Comparison of ENCODE assay signal across 26 cellular contexts in genomic region chr12:110906985-110907384, GRCh38. TPM values are rescaled to one million over a fixed set of nuclear protein-coding genes. Genes with fewer than 3 reads are reported as not detected.
A peak's percentile ranks its signal among the peaks of the same experiment; 100 is the strongest.
DNase-seq lines count a peak whose midpoint lies in the region; ATAC-seq and TF ChIP-seq lines count a peak whose summit lies in the region.
"Had no signal": no experiment of that assay in that cellular context is flagged by ENCODE, and none has a peak within 500 bp of the region (broad histone marks: within the 10 kb centered on the region; RNA-seq: fewer than 3 reads in every experiment).

No MANE protein-coding gene starts in this region.

- H3K36me3 ChIP-seq in HEK293 (ENCODE audit: control insufficient read depth in 2 of 2, insufficient read depth in 1 of 2, low read length in 2 of 2) (no peaks in the 10 kb centered on the region), skeletal muscle tissue (ENCODE audit: control insufficient read depth in 3 of 3, insufficient read depth in 3 of 3, low read length in 3 of 3) (peaks cover 2 to 13% (median 8%) of the 10 kb centered on the region in 3 donors)
- no peaks in the 10 kb centered on the region for H3K36me3 ChIP-seq in CD4-positive, alpha-beta memory T cell (ENCODE audit: insufficient read depth, low read length)
- H3K36me3 ChIP-seq: prostate gland had no signal

- H3K27me3 ChIP-seq in skeletal muscle tissue (ENCODE audit: control insufficient read depth in 3 of 3, insufficient read depth in 3 of 3, low read length in 3 of 3): no peaks in the 10 kb centered on the region
- H3K27me3 ChIP-seq in CD4-positive, alpha-beta memory T cell (ENCODE audit: insufficient read depth, low read length): no peaks in the 10 kb centered on the region
- H3K27me3 ChIP-seq: foreskin keratinocyte had no signal

- no peaks in the 10 kb centered on the region for H3K9me3 Mint-ChIP-seq in CD4-positive, alpha-beta memory T cell
- H3K9me3 Mint-ChIP-seq in activated CD8-positive, alpha-beta memory T cell treated with anti-CD3 and anti-CD28 coated beads, Interleukin-2, amount 10 ng/mL, durations not matched to agents 7 days and 5 days (ENCODE audit: low read depth): no peaks in the 10 kb centered on the region
- no peaks in the 10 kb centered on the region for H3K9me3 Mint-ChIP-seq in activated CD8-positive, alpha-beta T cell treated with anti-CD3 and anti-CD28 coated beads, Interleukin-2, amount 10 ng/mL, durations not matched to agents 7 days and 5 days (ENCODE audit: insufficient read depth)
- H3K9me3 Mint-ChIP-seq: activated CD8-positive, alpha-beta T cell treated with anti-CD3 and anti-CD28 coated beads for 36 hours; CD8-positive, alpha-beta T cell had no signal

- H3K27ac ChIP-seq in HEK293 (ENCODE audit: extremely low read depth, low read depth, low read length): no peak overlapping the region
- peak overlapping the region; percentile 52 for H3K27ac ChIP-seq in skeletal muscle tissue (ENCODE audit: low read depth, low read length)
- H3K27ac ChIP-seq in CD4-positive, alpha-beta memory T cell (ENCODE audit: low read depth, low read length): no peak overlapping the region
- H3K27ac ChIP-seq: foreskin keratinocyte, GM23248, prostate gland had no signal

- no peak for ATAC-seq in activated CD8-positive, alpha-beta memory T cell treated with anti-CD3 and anti-CD28 coated beads, Interleukin-2, amount 10 ng/mL, durations not matched to agents 7 days and 5 days
- ATAC-seq in activated CD8-positive, alpha-beta T cell treated with anti-CD3 and anti-CD28 coated beads, Interleukin-2, amount 10 ng/mL, durations not matched to agents 7 days and 5 days: no peak
- ATAC-seq: activated CD8-positive, alpha-beta T cell treated with anti-CD3 and anti-CD28 coated beads for 36 hours; CD8-positive, alpha-beta T cell; foreskin keratinocyte had no signal

- DNase-seq in astrocyte of the hippocampus (ENCODE audit: low read depth, low spot score) (peak; percentile 78), iris pigment epithelial cell (ENCODE audit: low read depth) (peak; percentile 74)
- DNase-seq in CD4-positive, alpha-beta memory T cell: no peak
- DNase-seq in activated CD8-positive, alpha-beta memory T cell treated with anti-CD3 and anti-CD28 coated beads, Interleukin-2, amount 10 ng/mL, durations not matched to agents 7 days and 5 days: no peak
- DNase-seq in activated CD8-positive, alpha-beta T cell treated with anti-CD3 and anti-CD28 coated beads, Interleukin-2, amount 10 ng/mL, durations not matched to agents 7 days and 5 days: no peak
- DNase-seq: activated CD4-positive, CD25-positive, alpha-beta regulatory T cell treated with anti-CD3 and anti-CD28 coated beads, Interleukin-2, amount 50 U/mL, for 72 hours; activated CD8-positive, alpha-beta T cell treated with anti-CD3 and anti-CD28 coated beads for 36 hours; activated gamma-delta T cell treated with Interleukin-2 at 50 U/mL for 16 hours; activated T-cell treated with anti-CD3 and anti-CD28 coated beads, Interleukin-2, amount 50 U/mL, for 1 hour; CD8-positive, alpha-beta T cell; central memory CD4-positive, alpha-beta T cell; foreskin keratinocyte; GM23248; IMR-90; NCI-H1436; NCI-H2171; NCI-H524 treated with DMSO at 0.1 percent for 48 hours; stimulated activated CD4-positive, alpha-beta T cell treated with anti-CD3 and anti-CD28 coated beads, Interleukin-2, amount 100 ng/mL, for 24 hours; stimulated activated naive CD4-positive, alpha-beta T cell treated with Interleukin-2 at 50 U/mL for 16 hours had no signal

- no peaks in the 10 kb centered on the region for H3K36me3 Mint-ChIP-seq in CD4-positive, alpha-beta memory T cell
- no peaks in the 10 kb centered on the region for H3K36me3 Mint-ChIP-seq in activated CD8-positive, alpha-beta memory T cell treated with anti-CD3 and anti-CD28 coated beads, Interleukin-2, amount 10 ng/mL, durations not matched to agents 7 days and 5 days
- no peaks in the 10 kb centered on the region for H3K36me3 Mint-ChIP-seq in activated CD8-positive, alpha-beta T cell treated with anti-CD3 and anti-CD28 coated beads, Interleukin-2, amount 10 ng/mL, durations not matched to agents 7 days and 5 days (ENCODE audit: low read depth)
- H3K36me3 Mint-ChIP-seq: CD8-positive, alpha-beta T cell had no signal

- H3K4me1 ChIP-seq in HEK293 (ENCODE audit: control insufficient read depth, insufficient read depth, low read length) (no peaks in the 10 kb centered on the region), skeletal muscle tissue (ENCODE audit: control insufficient read depth in 3 of 3, insufficient read depth in 3 of 3, low read length in 3 of 3) (peaks cover 0 to 23% (median 0%) of the 10 kb centered on the region in 3 donors)
- peaks cover 4% of the 10 kb centered on the region for H3K4me1 ChIP-seq in CD4-positive, alpha-beta memory T cell (ENCODE audit: insufficient read depth, low read length)
- H3K4me1 ChIP-seq: prostate gland had no signal

- POLR2A ChIA-PET in HEK293 (lab: Yijun Ruan, JAX): no interaction called here
- POLR2A ChIA-PET in CD4-positive, alpha-beta memory T cell (lab: Charles Lee; ENCODE audit: partially characterized antibody): no interaction called here
- POLR2A ChIA-PET in activated CD8-positive, alpha-beta T cell treated with anti-CD3 and anti-CD28 coated beads, Interleukin-2, amount 10 ng/mL, durations not matched to agents 7 days and 5 days (lab: Charles Lee): no interaction called here

- no peak overlapping the region for H3K4me3 Mint-ChIP-seq in CD4-positive, alpha-beta memory T cell
- H3K4me3 Mint-ChIP-seq in activated CD8-positive, alpha-beta memory T cell treated with anti-CD3 and anti-CD28 coated beads, Interleukin-2, amount 10 ng/mL, durations not matched to agents 7 days and 5 days: no peak overlapping the region
- no peak overlapping the region for H3K4me3 Mint-ChIP-seq in activated CD8-positive, alpha-beta T cell treated with anti-CD3 and anti-CD28 coated beads, Interleukin-2, amount 10 ng/mL, durations not matched to agents 7 days and 5 days
- H3K4me3 Mint-ChIP-seq: activated CD8-positive, alpha-beta T cell treated with anti-CD3 and anti-CD28 coated beads for 36 hours; CD8-positive, alpha-beta T cell had no signal

- no peak for TF ChIP-seq CTCF in HEK293 (tag by site-specific recombination; IDR thresholded peaks at IDR 0.05)

- H3K4me3 ChIP-seq in HEK293 (ENCODE audit: low read depth, low read length): no peak overlapping the region
- no peak overlapping the region for H3K4me3 ChIP-seq in skeletal muscle tissue (ENCODE audit: low read length in 3 of 3)
- no peak overlapping the region for H3K4me3 ChIP-seq in CD4-positive, alpha-beta memory T cell (ENCODE audit: low read length in 2 of 2)
- H3K4me3 ChIP-seq: GM23248, prostate gland had no signal

- CTCF ChIA-PET in HEK293 (lab: Yijun Ruan, JAX): interaction anchor here (0.7 to 0.8 kb wide), 2 partner anchors 11 to 30 kb away, joined by 3 read pairs; no protein-coding TSS in a partner anchor
- CTCF ChIA-PET in CD4-positive, alpha-beta memory T cell (lab: Charles Lee; ENCODE audit: partially characterized antibody): interaction anchor here (1.0 kb wide), 1 partner anchor 8 kb away, joined by 4 read pairs; no protein-coding TSS in a partner anchor
- CTCF ChIA-PET in activated CD8-positive, alpha-beta memory T cell treated with anti-CD3 and anti-CD28 coated beads, Interleukin-2, amount 10 ng/mL, durations not matched to agents 7 days and 5 days (lab: Charles Lee): interaction anchor here (2.6 kb wide), 1 partner anchor 11 kb away, joined by 9 read pairs; no protein-coding TSS in a partner anchor
- CTCF ChIA-PET in activated CD8-positive, alpha-beta T cell treated with anti-CD3 and anti-CD28 coated beads, Interleukin-2, amount 10 ng/mL, durations not matched to agents 7 days and 5 days (lab: Charles Lee): interaction anchor here (1.1 kb wide), 2 partner anchors 9 to 11 kb away, joined by 3 to 4 read pairs; no protein-coding TSS in a partner anchor

- H3K9me3 ChIP-seq in HEK293 (ENCODE audit: control insufficient read depth, insufficient read depth, low read depth, low read length) (no peaks in the 10 kb centered on the region), skeletal muscle tissue (ENCODE audit: control insufficient read depth in 3 of 3, low read length in 3 of 3) (no peaks in the 10 kb centered on the region)
- no peaks in the 10 kb centered on the region for H3K9me3 ChIP-seq in CD4-positive, alpha-beta memory T cell (ENCODE audit: control insufficient read depth in 1 of 2, low read length in 2 of 2)
- H3K9me3 ChIP-seq: prostate gland had no signal

- peaks cover 2 to 12% of the 10 kb centered on the region in 2 donors for H3K27me3 Mint-ChIP-seq in CD4-positive, alpha-beta memory T cell
- no peaks in the 10 kb centered on the region for H3K27me3 Mint-ChIP-seq in activated CD8-positive, alpha-beta memory T cell treated with anti-CD3 and anti-CD28 coated beads, Interleukin-2, amount 10 ng/mL, durations not matched to agents 7 days and 5 days
- H3K27me3 Mint-ChIP-seq in activated CD8-positive, alpha-beta T cell treated with anti-CD3 and anti-CD28 coated beads, Interleukin-2, amount 10 ng/mL, durations not matched to agents 7 days and 5 days (ENCODE audit: low read depth): peaks cover 3% of the 10 kb centered on the region

- H3K27ac Mint-ChIP-seq in CD4-positive, alpha-beta memory T cell: no peak overlapping the region
- no peak overlapping the region for H3K27ac Mint-ChIP-seq in activated CD8-positive, alpha-beta memory T cell treated with anti-CD3 and anti-CD28 coated beads, Interleukin-2, amount 10 ng/mL, durations not matched to agents 7 days and 5 days
- no peak overlapping the region for H3K27ac Mint-ChIP-seq in activated CD8-positive, alpha-beta T cell treated with anti-CD3 and anti-CD28 coated beads, Interleukin-2, amount 10 ng/mL, durations not matched to agents 7 days and 5 days
- H3K27ac Mint-ChIP-seq: activated CD8-positive, alpha-beta T cell treated with anti-CD3 and anti-CD28 coated beads for 36 hours; CD8-positive, alpha-beta T cell had no signal

- H3K4me1 Mint-ChIP-seq in CD4-positive, alpha-beta memory T cell: peaks cover 0 to 6% (median 3%) of the 10 kb centered on the region in 4 donors
- H3K4me1 Mint-ChIP-seq in activated CD8-positive, alpha-beta memory T cell treated with anti-CD3 and anti-CD28 coated beads, Interleukin-2, amount 10 ng/mL, durations not matched to agents 7 days and 5 days: no peaks in the 10 kb centered on the region
- H3K4me1 Mint-ChIP-seq in activated CD8-positive, alpha-beta T cell treated with anti-CD3 and anti-CD28 coated beads, Interleukin-2, amount 10 ng/mL, durations not matched to agents 7 days and 5 days (ENCODE audit: low read depth): peaks cover 2% of the 10 kb centered on the region

- H3K9ac ChIP-seq in skeletal muscle tissue (ENCODE audit: low read depth in 1 of 3, low read length in 3 of 3): no peak overlapping the region
- H3K9ac ChIP-seq: GM23248 had no signal

- intact Hi-C loops in CD4-positive, alpha-beta memory T cell (cut with micrococcal nuclease): no loop called here

TF ChIP-seq in HEK293, 187 proteins besides CTCF, POLR2A, EP300 and RAD21 (continues in another document):
- TF ChIP-seq ZNF747 (tag by site-specific recombination; IDR thresholded peaks at IDR 0.05): no peak

RNA-seq across cellular contexts. Expression of gene MYL2, which starts 13.4 kb away (rescaled TPM):
- total RNA-seq in skeletal muscle tissue: 140 TPM
- total RNA-seq in CD4-positive, alpha-beta memory T cell: not detected
- polyA plus RNA-seq in CD4-positive, alpha-beta memory T cell: not detected
- not detected for total RNA-seq in activated CD8-positive, alpha-beta memory T cell treated with anti-CD3 and anti-CD28 coated beads, Interleukin-2, amount 10 ng/mL, durations not matched to agents 7 days and 5 days
- not detected for total RNA-seq in activated CD8-positive, alpha-beta T cell treated with anti-CD3 and anti-CD28 coated beads, Interleukin-2, amount 10 ng/mL, durations not matched to agents 7 days and 5 days
- total RNA-seq: activated CD8-positive, alpha-beta T cell treated with anti-CD3 and anti-CD28 coated beads for 36 hours; CD8-positive, alpha-beta T cell; epithelial cell of proximal tubule; foreskin keratinocyte; GM23248; IMR-90; liver; M059J; mononuclear cell had no signal
- polyA plus RNA-seq: GM23248, IMR-90 had no signal

Comparison
In these comparisons a context has a peak if more than half of its experiments do, and no peak if none do; other contexts are left out.
1. DNase-seq: peak in astrocyte of the hippocampus (single experiment) and iris pigment epithelial cell (single experiment); none in CD4-positive, alpha-beta memory T cell (0 of 5), activated CD8-positive, alpha-beta memory T cell treated with anti-CD3 and anti-CD28 coated beads, Interleukin-2, amount 10 ng/mL, durations not matched to agents 7 days and 5 days (single experiment) and activated CD8-positive, alpha-beta T cell treated with anti-CD3 and anti-CD28 coated beads, Interleukin-2, amount 10 ng/mL, durations not matched to agents 7 days and 5 days (single experiment).
2. RNA of gene MYL2, which starts 13.4 kb away (total RNA-seq): 140 TPM in skeletal muscle tissue (single experiment); not detected in CD4-positive, alpha-beta memory T cell, not detected in activated CD8-positive, alpha-beta memory T cell treated with anti-CD3 and anti-CD28 coated beads, Interleukin-2, amount 10 ng/mL, durations not matched to agents 7 days and 5 days and not detected in activated CD8-positive, alpha-beta T cell treated with anti-CD3 and anti-CD28 coated beads, Interleukin-2, amount 10 ng/mL, durations not matched to agents 7 days and 5 days; every median in the first group is over 100 times any median in the second.